Comparison of ENCODE assay signal across 30 cellular contexts in genomic region chr9:128259156-128259555, GRCh38. TPM values are rescaled to one million over a fixed set of nuclear protein-coding genes. Genes with fewer than 3 reads are reported as not detected.
A peak's percentile ranks its signal among the peaks of the same experiment; 100 is the strongest.
DNase-seq lines count a peak whose midpoint lies in the region; ATAC-seq, FAIRE-seq and TF ChIP-seq lines count a peak whose summit lies in the region.
"Had no signal": no experiment of that assay in that cellular context is flagged by ENCODE, and none has a peak within 500 bp of the region (broad histone marks: within the 10 kb centered on the region; RNA-seq: fewer than 3 reads in every experiment).

No MANE protein-coding gene starts in this region.

- H3K56ac ChIP-seq in H9 (ENCODE audit: insufficient read length, low read depth, low read length) (no peak overlapping the region), mesendoderm (ENCODE audit: low read length) (no peak overlapping the region)

- CTCF ChIA-PET in Calu3 (lab: Charles Lee) (no interaction called here), K562 (lab: Yijun Ruan, JAX; ENCODE audit: low intra/inter-chr PET ratio) (no interaction called here)

- DNase-seq in Calu3 (peak; percentile 4), H9 (peak; percentile 73), K562 (ENCODE audit: extremely low read depth in 1 of 4, low spot score in 3 of 4) (peak in 1 of 4 experiments; percentile 44), mesendoderm (peak; percentile 42), DMS 273 treated with DMSO at 0.1 percent for 48 hours (lab: John Stamatoyannopoulos, UW) (no peak), HPDE6-E6E7 (ENCODE audit: extremely low spot score) (no peak), GM19239 (ENCODE audit: insufficient read length, low spot score) (no peak), SHP77 treated with DMSO at 0.1 percent for 48 hours (lab: John Stamatoyannopoulos, UW) (no peak)
- DNase-seq: activated CD4-positive, alpha-beta T cell treated with anti-CD3 and anti-CD28 coated beads for 4 hours; activated effector memory CD4-positive, alpha-beta T cell treated with anti-CD3 and anti-CD28 coated beads, Interleukin-2, amount 50 U/mL, for 16 hours; activated naive CD8-positive, alpha-beta T cell treated with anti-CD3 and anti-CD28 coated beads for 36 hours; activated T-cell treated with anti-CD3 and anti-CD28 coated beads, Interleukin-2, amount 50 U/mL, for 1 hour; aorta; caudate nucleus; dermis blood vessel endothelial cell; GM23248; left ventricle myocardium superior; naive thymus-derived CD8-positive, alpha-beta T cell; NCI-H1417; NCI-H2081; NCI-H446; NCI-H82; stimulated activated CD8-positive, alpha-beta memory T cell treated with anti-CD3 and anti-CD28 coated beads, Interleukin-4, amount 100 ng/mL, for 48 hours; T-helper 17 cell; transverse colon had no signal

- H2BK5ac ChIP-seq in H9 (ENCODE audit: insufficient read length, low read length) (no peak overlapping the region), mesendoderm (ENCODE audit: low read length) (no peak overlapping the region)

- H3K4me3 Mint-ChIP-seq in Calu3 (ENCODE audit: low read depth, unreplicated experiment) (no peak overlapping the region), H9 (no peak overlapping the region)
- H3K4me3 Mint-ChIP-seq: activated naive CD8-positive, alpha-beta T cell treated with anti-CD3 and anti-CD28 coated beads for 36 hours; naive thymus-derived CD8-positive, alpha-beta T cell; T-helper 17 cell had no signal

- H2AK5ac ChIP-seq in H9 (ENCODE audit: insufficient read length, low read length) (no peak overlapping the region), mesendoderm (ENCODE audit: low read length) (no peak overlapping the region)

- FAIRE-seq in K562 (lab: Jason Lieb, UNC) (no peak), GM19239 (lab: Jason Lieb, UNC) (no peak)
- FAIRE-seq: GM12878, islet of Langerhans had no signal

- no peak overlapping the region for H4K91ac ChIP-seq in H9 (ENCODE audit: insufficient read length, low read depth, low read length)

- H2BK12ac ChIP-seq in H9 (ENCODE audit: insufficient read length, low read depth, low read length): no peak overlapping the region

- WGBS in H9 (ENCODE audit: extremely low coverage, insufficient read length, low lambda C conversion rate): no CpG with 5 or more reads among the region's 9 CpGs
- WGBS in K562 (ENCODE audit: insufficient coverage, low coverage, missing lambda C conversion rate): 77% methylated on average over 9 of the region's 9 CpGs
- no CpG with 5 or more reads among the region's 9 CpGs for WGBS in mesendoderm (ENCODE audit: extremely low coverage, insufficient coverage, low lambda C conversion rate)

- no peak for ATAC-seq in K562
- ATAC-seq: GM12878; left ventricle myocardium superior; naive thymus-derived CD8-positive, alpha-beta T cell; SK-N-SH treated with all-trans-retinoic acid at 6 μM for 48 hours; T-helper 17 cell had no signal

- H3K9me3 Mint-ChIP-seq in Calu3 (ENCODE audit: low read depth, unreplicated experiment) (no peaks in the 10 kb centered on the region), H9 (no peaks in the 10 kb centered on the region)
- H3K9me3 Mint-ChIP-seq: activated naive CD8-positive, alpha-beta T cell treated with anti-CD3 and anti-CD28 coated beads for 36 hours; naive thymus-derived CD8-positive, alpha-beta T cell had no signal

- POLR2A ChIA-PET in K562 (lab: Yijun Ruan, JAX): interaction anchor here (0.6 to 3.3 kb wide), 10 partner anchors 8 to 73 kb away, joined by 3 to 21 read pairs (median 6); partner anchors contain the start of genes GOLGA2 and SWI5

- H3K27ac Mint-ChIP-seq in Calu3 (ENCODE audit: unreplicated experiment): no peak overlapping the region
- H3K27ac Mint-ChIP-seq in H9: peak overlapping the region in 1 of 3 experiments; percentile 70; a peak in 1 of 7 replicates
- H3K27ac Mint-ChIP-seq: naive thymus-derived CD8-positive, alpha-beta T cell; T-helper 17 cell had no signal

- H2BK15ac ChIP-seq in H9 (ENCODE audit: low read depth, low read length) (no peak overlapping the region), mesendoderm (replicated peaks; ENCODE audit: low read depth) (no peak overlapping the region)

- no peak overlapping the region for H3K9ac ChIP-seq in H9 (ENCODE audit: extremely low read depth, insufficient read length, low read length)
- 0 out of 4 replicates have a peak overlapping the region, but pooled peaks of 1 of the 2 experiments have one; percentile 15 for H3K9ac ChIP-seq in K562 (ENCODE audit: insufficient read depth in 1 of 2, low read depth in 2 of 2, low read length in 2 of 2)
- no peak overlapping the region for H3K9ac ChIP-seq in mesendoderm (ENCODE audit: low read length)
- H3K9ac ChIP-seq: BLaER1 treated with 17β-estradiol and CSF1 and Interleukin-3, amounts not matched to agents 10 nM and 100 nM; GM23248 had no signal

- H3K27ac ChIP-seq in H9 (ENCODE audit: insufficient read length, low read depth, low read length) (no peak overlapping the region), K562 (ENCODE audit: extremely low read depth, low read depth, low read length) (no peak overlapping the region), mesendoderm (ENCODE audit: low read depth, low read length) (no peak overlapping the region)
- H3K27ac ChIP-seq: BLaER1 treated with 17β-estradiol and CSF1 and Interleukin-3, amounts not matched to agents 10 nM and 100 nM; GM23248; skin epidermis; transverse colon had no signal

- BruUV-seq in Calu3 (replicated peaks; lab: Mats Ljungman, UMichigan): no TSS peak
- no TSS peak for BruUV-seq in K562 (replicated peaks; lab: Mats Ljungman, UMichigan)

- no peak overlapping the region for H4K8ac ChIP-seq in H9 (replicated peaks; ENCODE audit: insufficient read length, low read depth, low read length)
- H4K8ac ChIP-seq in mesendoderm (ENCODE audit: low read depth, low read length): no peak overlapping the region

- intact Hi-C loops in Calu3 (cut with micrococcal nuclease; ENCODE audit: unreplicated experiment): no loop called here
- intact Hi-C loops in K562 (cut with micrococcal nuclease): no loop called here

- H2BK20ac ChIP-seq in H9 (ENCODE audit: low read depth, low read length, poor library complexity, severe bottlenecking): no peak overlapping the region

- H3K4me1 ChIP-seq in H9 (ENCODE audit: insufficient read depth, low read length): no peaks in the 10 kb centered on the region
- peaks cover 14 to 37% of the 10 kb centered on the region in 2 experiments for H3K4me1 ChIP-seq in K562 (replicated peaks in 1 of 2; ENCODE audit: control insufficient read depth in 2 of 2, insufficient read depth in 2 of 2, low read length in 2 of 2)
- no peaks in the 10 kb centered on the region for H3K4me1 ChIP-seq in mesendoderm (ENCODE audit: control insufficient read depth, low read depth, low read length)
- H3K4me1 ChIP-seq: BLaER1 treated with 17β-estradiol and CSF1 and Interleukin-3, amounts not matched to agents 10 nM and 100 nM; transverse colon had no signal

- H3K36me3 Mint-ChIP-seq in Calu3 (ENCODE audit: insufficient read depth, unreplicated experiment): peaks cover 43% of the 10 kb centered on the region
- peaks cover 23 to 53% (median 48%) of the 10 kb centered on the region in 3 experiments for H3K36me3 Mint-ChIP-seq in H9 (ENCODE audit: insufficient read depth in 1 of 3, low read depth in 3 of 3)

- H3K4ac ChIP-seq in H9 (ENCODE audit: low read depth, low read length) (no peak overlapping the region), mesendoderm (ENCODE audit: low read depth, low read length) (no peak overlapping the region)

- H3K79me2 ChIP-seq in H9 (ENCODE audit: insufficient read depth, low read length) (no peaks in the 10 kb centered on the region), K562 (ENCODE audit: control insufficient read depth, insufficient read depth, low read length) (peaks cover 4% of the 10 kb centered on the region; the same call in 1 of the 3 replicates), mesendoderm (ENCODE audit: control insufficient read depth, insufficient read depth, low read length) (no peaks in the 10 kb centered on the region)

- no peak overlapping the region for H3K23ac ChIP-seq in H9 (ENCODE audit: insufficient read length, low read depth, low read length)
- no peak overlapping the region for H3K23ac ChIP-seq in mesendoderm (ENCODE audit: low read length)

- TF ChIP-seq POLR2A in K562 (conservative IDR thresholded peaks at IDR 0.05): no peak

- H3K9me3 ChIP-seq in H9 (ENCODE audit: control insufficient read depth, low read depth, low read length): no peaks in the 10 kb centered on the region
- no peaks in the 10 kb centered on the region for H3K9me3 ChIP-seq in K562 (replicated peaks; ENCODE audit: control insufficient read depth, insufficient read depth, low read depth, low read length)
- H3K9me3 ChIP-seq: BLaER1 treated with 17β-estradiol and CSF1 and Interleukin-3, amounts not matched to agents 10 nM and 100 nM; transverse colon had no signal

- no peaks in the 10 kb centered on the region for H3K9me1 ChIP-seq in K562 (ENCODE audit: control insufficient read depth, insufficient read depth, low read length)

- H3K36me3 ChIP-seq in K562 (ENCODE audit: control insufficient read depth, insufficient read depth, low read length) (peaks cover 81% of the 10 kb centered on the region), mesendoderm (ENCODE audit: control insufficient read depth, insufficient read depth, low read length) (peaks cover 9% of the 10 kb centered on the region)

- H3K14ac ChIP-seq in H9 (ENCODE audit: insufficient read depth, low read length): no peak overlapping the region

- H3K4me2 ChIP-seq in H9 (ENCODE audit: insufficient read depth, insufficient read length, low read length) (no peak overlapping the region), K562 (ENCODE audit: insufficient read depth, low read length) (no peak overlapping the region), mesendoderm (ENCODE audit: low read length) (no peak overlapping the region)
- H3K4me2 ChIP-seq: BLaER1 treated with 17β-estradiol and CSF1 and Interleukin-3, amounts not matched to agents 10 nM and 100 nM had no signal

- TF ChIP-seq RAD21 in K562 (CRISPR knock-in tag; conservative IDR thresholded peaks at IDR 0.05 in 1 of 2, IDR thresholded peaks at IDR 0.05 in 1 of 2): peak in 1 of 2 experiments; percentile 51; a peak in 2 of 4 replicates

- no peak overlapping the region for H2AFZ ChIP-seq in H9 (ENCODE audit: low read length)
- H2AFZ ChIP-seq in K562 (ENCODE audit: low read depth, low read length): no peak overlapping the region
- H2AFZ ChIP-seq: GM23248 had no signal

- no peak overlapping the region for H3K4me3 ChIP-seq in K562
- no peak overlapping the region for H3K4me3 ChIP-seq in mesendoderm (ENCODE audit: low read length)
- H3K4me3 ChIP-seq: BLaER1 treated with 17β-estradiol and CSF1 and Interleukin-3, amounts not matched to agents 10 nM and 100 nM; GM12878; GM23248; skin epidermis; transverse colon had no signal

- H3K23me2 ChIP-seq in H9 (ENCODE audit: insufficient read length, low read depth, low read length, poor library complexity, severe bottlenecking): no peaks in the 10 kb centered on the region

- in situ Hi-C loops in K562 (cut with MboI): no loop called here

- H2BK120ac ChIP-seq in H9 (ENCODE audit: low read depth, low read length, poor library complexity, severe bottlenecking) (no peak overlapping the region), mesendoderm (ENCODE audit: low read depth, low read length) (no peak overlapping the region)

- no peak overlapping the region for H3T11ph ChIP-seq in H9 (ENCODE audit: low read length)

- H4K20me1 ChIP-seq in H9 (ENCODE audit: control insufficient read depth, insufficient read depth, insufficient read length) (no peaks in the 10 kb centered on the region), K562 (replicated peaks; ENCODE audit: control insufficient read depth, insufficient read depth, low read length) (no peaks in the 10 kb centered on the region)

- H3K18ac ChIP-seq in H9 (ENCODE audit: insufficient read length, low read depth, low read length): no peak overlapping the region
- no peak overlapping the region for H3K18ac ChIP-seq in mesendoderm (ENCODE audit: low read length)

- no peaks in the 10 kb centered on the region for H3K4me1 Mint-ChIP-seq in Calu3 (ENCODE audit: low read depth, unreplicated experiment)
- H3K4me1 Mint-ChIP-seq in H9: peaks cover 2 to 16% of the 10 kb centered on the region in 2 experiments

- H4K5ac ChIP-seq in H9 (ENCODE audit: insufficient read length, low read depth, low read length) (no peak overlapping the region), mesendoderm (ENCODE audit: low read length) (no peak overlapping the region)

- no peaks in the 10 kb centered on the region for H3K79me1 ChIP-seq in H9 (ENCODE audit: insufficient read depth, low read depth, low read length, poor library complexity, severe bottlenecking)
- H3K79me1 ChIP-seq in mesendoderm (ENCODE audit: low read length): no peaks in the 10 kb centered on the region

- TF ChIP-seq CTCF in Calu3 (IDR thresholded peaks at IDR 0.05; ENCODE audit: unreplicated experiment) (no peak), H9 (conservative IDR thresholded peaks at IDR 0.05) (peak; percentile 55; the same call in 2 of the 3 replicates), K562 (IDR thresholded peaks at IDR 0.05 in 2 of 3, conservative IDR thresholded peaks at IDR 0.05 in 1 of 3; ENCODE audit: insufficient read depth in 2 of 3, low read depth in 1 of 3, low read length in 3 of 3) (peak; percentile 47 to 55 (median 48); a peak in 5 of 6 replicates)

- H3K27me3 ChIP-seq in H9 (ENCODE audit: insufficient read depth, low read length): no peaks in the 10 kb centered on the region
- H3K27me3 ChIP-seq in K562 (ENCODE audit: control insufficient read depth in 2 of 2, insufficient read depth in 2 of 2, low read length in 2 of 2): no peaks in the 10 kb centered on the region
- H3K27me3 ChIP-seq in mesendoderm (ENCODE audit: insufficient read depth, low read length, poor library complexity): no peaks in the 10 kb centered on the region
- H3K27me3 ChIP-seq: BLaER1 treated with 17β-estradiol and CSF1 and Interleukin-3, amounts not matched to agents 10 nM and 100 nM; transverse colon had no signal

- TF ChIP-seq EP300 in K562 (IDR thresholded peaks at IDR 0.05; ENCODE audit: low read length): no peak

- no peaks in the 10 kb centered on the region for H3K27me3 Mint-ChIP-seq in Calu3 (ENCODE audit: unreplicated experiment)
- no peaks in the 10 kb centered on the region; the same call in 1 of the 2 replicates for H3K27me3 Mint-ChIP-seq in H9 (ENCODE audit: low read depth)
- H3K27me3 Mint-ChIP-seq: activated naive CD8-positive, alpha-beta T cell treated with anti-CD3 and anti-CD28 coated beads for 36 hours; T-helper 17 cell had no signal

RNA-seq across cellular contexts. Expression of gene GOLGA2, which starts 16.7 kb away (rescaled TPM):
- total RNA-seq in Calu3 (2022) (69.6 and 77.2 TPM in 2 replicates), H9 (2021) (44.2 and 51.0 TPM in 2 replicates), K562 (2014; rRNA removed) (101 and 116 TPM in 2 replicates), K562 (2014; rRNA removed; fragmentation: Illumina TruSeq; extraction: Trizol) (70.7 and 80.5 TPM in 2 replicates), K562 (2015; rRNA removed; fragmentation: Illumina TruSeq; extraction: Trizol) (69.2 and 75.1 TPM in 2 replicates), K562 (2021) (91.3 and 109 TPM in 2 replicates)
- total RNA-seq in K562 (2011; cell fraction: chromatin; rRNA removed; ENCODE audit: low replicate concordance): 623 and 716 TPM in 2 replicates
- total RNA-seq in K562 (2011; cell fraction: nucleolus; rRNA removed): 264 and 268 TPM in 2 replicates
- total RNA-seq in K562 (2011; cell fraction: nucleoplasm; rRNA removed): 448 and 517 TPM in 2 replicates
- polyA plus RNA-seq in K562 (2011; rRNA removed) (76.0 and 137 TPM in 2 replicates), K562 (2014; fragmentation: Illumina TruSeq; extraction: Trizol) (117 and 122 TPM in 2 replicates), K562 (2014; fragmentation: Nextera tagmentation; extraction: Ambion mirVana) (10 to 100 TPM; 15.7 to 21.9 TPM), K562 (2014; rRNA removed) (98.1 and 138 TPM in 2 replicates)
- 48.9 and 79.1 TPM in 2 replicates for polyA plus RNA-seq in K562 (2011; cell fraction: cytosol; rRNA removed)
- polyA plus RNA-seq in K562 (2011; cell fraction: nucleus; rRNA removed): 143 and 177 TPM in 2 replicates
- 75.8 and 115 TPM in 2 replicates for polyA plus RNA-seq in K562 (2012)
- polyA minus RNA-seq in K562 (2011; rRNA and poly(A)+ RNA removed): 69.9 and 111 TPM in 2 replicates
- polyA minus RNA-seq in K562 (2011; cell fraction: cytosol; rRNA and poly(A)+ RNA removed): 40.1 and 56.7 TPM in 2 replicates
- polyA minus RNA-seq in K562 (2011; cell fraction: nucleus; rRNA and poly(A)+ RNA removed): 86.6 and 165 TPM in 2 replicates
- polyA plus RNA-seq in mesendoderm (2013, experiment 1 of 2): 27.1 TPM
- 28.3 TPM for polyA plus RNA-seq in mesendoderm (2013, experiment 2 of 2)

RNA-seq across cellular contexts. Expression of gene SWI5, which starts 16.9 kb away (rescaled TPM):
- 9.6 and 9.7 TPM in 2 replicates for total RNA-seq in Calu3 (2022)
- 25.0 and 25.6 TPM in 2 replicates for total RNA-seq in H9 (2021)
- 31.0 and 60.5 TPM in 2 replicates for total RNA-seq in K562 (2011; cell fraction: chromatin; rRNA removed; ENCODE audit: low replicate concordance)
- 37.1 and 42.7 TPM in 2 replicates for total RNA-seq in K562 (2011; cell fraction: nucleolus; rRNA removed)
- total RNA-seq in K562 (2011; cell fraction: nucleoplasm; rRNA removed): 33.4 and 47.4 TPM in 2 replicates
- 105 and 106 TPM in 2 replicates for total RNA-seq in K562 (2014; rRNA removed)
- 82.6 and 86.7 TPM in 2 replicates for total RNA-seq in K562 (2014; rRNA removed; fragmentation: Illumina TruSeq; extraction: Trizol)
- 93.9 and 94.3 TPM in 2 replicates for total RNA-seq in K562 (2015; rRNA removed; fragmentation: Illumina TruSeq; extraction: Trizol)
- total RNA-seq in K562 (2021): 72.3 and 77.3 TPM in 2 replicates
- polyA plus RNA-seq in K562 (2011; rRNA removed): 121 and 145 TPM in 2 replicates
- polyA plus RNA-seq in K562 (2011; cell fraction: cytosol; rRNA removed): 151 and 164 TPM in 2 replicates
- polyA plus RNA-seq in K562 (2011; cell fraction: nucleus; rRNA removed): 39.9 and 61.7 TPM in 2 replicates
- polyA plus RNA-seq in K562 (2012): 91.8 and 104 TPM in 2 replicates
- polyA plus RNA-seq in K562 (2014; fragmentation: Illumina TruSeq; extraction: Trizol): 95.9 and 104 TPM in 2 replicates
- polyA plus RNA-seq in K562 (2014; fragmentation: Nextera tagmentation; extraction: Ambion mirVana): 100 to 1,000 TPM in 1 of 2 experiments, 10 to 100 TPM in 1; 62.8 to 133 TPM
- 121 and 141 TPM in 2 replicates for polyA plus RNA-seq in K562 (2014; rRNA removed)
- polyA minus RNA-seq in K562 (2011; rRNA and poly(A)+ RNA removed): 51.5 and 51.7 TPM in 2 replicates
- 22.0 and 22.2 TPM in 2 replicates for polyA minus RNA-seq in K562 (2011; cell fraction: cytosol; rRNA and poly(A)+ RNA removed)
- 11.6 and 14.9 TPM in 2 replicates for polyA minus RNA-seq in K562 (2011; cell fraction: nucleus; rRNA and poly(A)+ RNA removed)
- polyA plus RNA-seq in mesendoderm (2013, experiment 1 of 2): 24.0 TPM
- 25.1 TPM for polyA plus RNA-seq in mesendoderm (2013, experiment 2 of 2)

RNA-seq across cellular contexts. Expression of gene DNM1, which starts 56.0 kb away (rescaled TPM):
- total RNA-seq in Calu3 (2022) (30.8 and 40.0 TPM in 2 replicates), H9 (2021) (54.3 and 58.0 TPM in 2 replicates), K562 (2014; rRNA removed) (6.6 and 7.9 TPM in 2 replicates), K562 (2014; rRNA removed; fragmentation: Illumina TruSeq; extraction: Trizol) (4.5 and 5.2 TPM in 2 replicates), K562 (2015; rRNA removed; fragmentation: Illumina TruSeq; extraction: Trizol) (8.4 and 9.1 TPM in 2 replicates), K562 (2021) (20.7 and 23.1 TPM in 2 replicates)
- 88.0 and 181 TPM in 2 replicates for total RNA-seq in K562 (2011; cell fraction: chromatin; rRNA removed; ENCODE audit: low replicate concordance)
- total RNA-seq in K562 (2011; cell fraction: nucleolus; rRNA removed): 88.4 and 99.1 TPM in 2 replicates
- 92.3 and 124 TPM in 2 replicates for total RNA-seq in K562 (2011; cell fraction: nucleoplasm; rRNA removed)
- polyA plus RNA-seq in K562 (2011; rRNA removed) (9.5 and 33.1 TPM in 2 replicates), K562 (2014; fragmentation: Illumina TruSeq; extraction: Trizol) (10.0 and 15.5 TPM in 2 replicates), K562 (2014; fragmentation: Nextera tagmentation; extraction: Ambion mirVana) (under 1 TPM; 0.39 to 0.58 TPM), K562 (2014; rRNA removed) (17.6 TPM in 2 replicates)
- polyA plus RNA-seq in K562 (2011; cell fraction: cytosol; rRNA removed): 7.7 and 11.1 TPM in 2 replicates
- 108 and 126 TPM in 2 replicates for polyA plus RNA-seq in K562 (2011; cell fraction: nucleus; rRNA removed)
- 15.9 and 25.7 TPM in 2 replicates for polyA plus RNA-seq in K562 (2012)
- 19.1 and 29.6 TPM in 2 replicates for polyA minus RNA-seq in K562 (2011; rRNA and poly(A)+ RNA removed)
- 6.7 and 22.4 TPM in 2 replicates for polyA minus RNA-seq in K562 (2011; cell fraction: cytosol; rRNA and poly(A)+ RNA removed)
- 55.2 and 137 TPM in 2 replicates for polyA minus RNA-seq in K562 (2011; cell fraction: nucleus; rRNA and poly(A)+ RNA removed)
- polyA plus RNA-seq in mesendoderm (2013, experiment 1 of 2): 9.5 TPM
- 8.9 TPM for polyA plus RNA-seq in mesendoderm (2013, experiment 2 of 2)

Comparison
In these comparisons a context has a peak if more than half of its experiments do, and no peak if none do; other contexts are left out.
1. DNase-seq: peak in Calu3 (single experiment), H9 (single experiment) and mesendoderm (single experiment); none in DMS 273 treated with DMSO at 0.1 percent for 48 hours (single experiment), HPDE6-E6E7 (single experiment), GM19239 (single experiment) and SHP77 treated with DMSO at 0.1 percent for 48 hours (single experiment).